ENCODE assay signal across 8 cellular contexts in the genomic region with DNA sequence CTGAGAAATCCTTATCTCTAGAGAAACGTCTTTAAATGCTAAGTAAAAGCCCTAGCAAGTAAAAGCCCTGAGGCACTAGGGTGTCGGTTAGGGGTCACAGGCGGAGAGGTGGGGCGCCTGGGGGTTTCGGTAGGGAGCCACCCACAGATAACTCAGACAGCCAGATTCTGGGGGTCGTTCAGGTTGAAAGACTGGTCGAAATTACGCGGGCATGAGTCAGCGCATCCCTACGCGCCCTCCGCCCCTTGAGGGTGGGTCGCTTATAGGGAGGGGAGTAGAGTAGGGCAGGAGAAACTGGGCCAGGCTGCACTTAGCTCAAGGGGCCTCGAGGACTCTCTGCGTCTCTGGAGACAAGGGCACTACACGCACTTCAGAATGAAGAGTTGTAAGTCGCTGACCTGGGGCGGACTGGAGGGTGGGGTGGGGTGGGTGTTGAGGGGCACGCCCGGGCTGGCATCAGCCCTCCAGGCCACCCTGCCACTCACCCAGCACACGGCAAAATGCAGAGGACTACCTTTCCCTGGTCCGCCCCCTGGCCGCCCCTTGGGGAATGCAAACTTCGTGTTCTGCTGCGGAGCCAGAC. TPM values are rescaled to one million over a fixed set of nuclear protein-coding genes. Genes with fewer than 3 reads are reported as not detected.
A peak's percentile ranks its signal among the peaks of the same experiment; 100 is the strongest.
DNase-seq lines count a peak whose midpoint lies in the region; ATAC-seq and TF ChIP-seq lines count a peak whose summit lies in the region.

No MANE protein-coding gene starts in this region.

- WGBS in adrenal gland, 4 donors = 2 to 10% (median 7%) methylated on average over 16 to 26 of the region's 26 CpGs

- peak; percentile 70 to 77 for DNase-seq in Caco-2
- peak in 6 of 7 donors; percentile 28 to 76 (median 50) for DNase-seq in adrenal gland
- no peak for DNase-seq in AG08395 (ENCODE audit: low spot score)

- no peaks in the 10 kb centered on the region for H3K27me3 Mint-ChIP-seq in Caco-2 (ENCODE audit: insufficient read depth, unreplicated experiment)

- no peak for TF ChIP-seq POLR2A in adrenal gland (IDR thresholded peaks at IDR 0.05)

- no peak overlapping the region; the same call in 1 of the 2 replicates for H2AFZ ChIP-seq in KMS-11 (ENCODE audit: low read depth)

- H3K4me3 ChIP-seq in Caco-2 (ENCODE audit: low read depth, low read length) (peak overlapping the region; percentile 90), KMS-11 (IDR thresholded peaks at IDR 0.05; ENCODE audit: insufficient read depth, low read depth, low read length) (no peak overlapping the region), adrenal gland (peak overlapping the region; percentile 62 to 89 (median 76)), iPS-11a (ENCODE audit: low read depth, low read length) (peak overlapping the region; percentile 93), skeletal muscle tissue (ENCODE audit: low read length in 3 of 3) (peak overlapping the region; percentile 94 to 95 (median 95))

- peaks cover 14% of the 10 kb centered on the region for H3K4me1 Mint-ChIP-seq in Caco-2 (ENCODE audit: low read depth, unreplicated experiment)

- no peaks in the 10 kb centered on the region for H3K79me2 ChIP-seq in KMS-11 (ENCODE audit: insufficient read depth, low read depth)

- intact Hi-C loops in Caco-2 (cut with micrococcal nuclease; ENCODE audit: unreplicated experiment) = loop anchor here (1.0 kb wide), 1 partner anchor 23 kb away; a partner anchor contains a TSS
- intact Hi-C loops in adrenal gland (cut with DNase I) = no loop called here

- H3K27me3 ChIP-seq in Caco-2 (replicated peaks; ENCODE audit: control insufficient read depth, insufficient read depth, low read length) (no peaks in the 10 kb centered on the region), KMS-11 (ENCODE audit: insufficient read depth, low read depth) (peaks cover 6% of the 10 kb centered on the region; the same call in 1 of the 2 replicates), adrenal gland (no peaks in the 10 kb centered on the region), skeletal muscle tissue (ENCODE audit: control insufficient read depth in 3 of 3, insufficient read depth in 3 of 3, low read length in 3 of 3) (peaks cover 14 to 25% (median 16%) of the 10 kb centered on the region in 3 donors)

- H3K36me3 ChIP-seq in Caco-2 (ENCODE audit: control insufficient read depth, insufficient read depth, low read length) (peaks cover 6% of the 10 kb centered on the region), KMS-11 (ENCODE audit: insufficient read depth) (no peaks in the 10 kb centered on the region), adrenal gland (replicated peaks in 1 of 2) (peaks cover 0 to 24% of the 10 kb centered on the region in 2 donors), skeletal muscle tissue (ENCODE audit: control insufficient read depth in 3 of 3, insufficient read depth in 3 of 3, low read length in 3 of 3) (peaks cover 14 to 20% (median 19%) of the 10 kb centered on the region in 3 donors)

- H3K4me1 ChIP-seq in Caco-2 = peaks cover 24% of the 10 kb centered on the region
- H3K4me1 ChIP-seq in KMS-11 (ENCODE audit: low read depth, poor library complexity, severe bottlenecking) = no peaks in the 10 kb centered on the region
- H3K4me1 ChIP-seq in adrenal gland (replicated peaks in 1 of 2) = peaks cover 14 to 20% of the 10 kb centered on the region in 2 donors
- peaks cover 28 to 35% (median 29%) of the 10 kb centered on the region in 3 donors for H3K4me1 ChIP-seq in skeletal muscle tissue (ENCODE audit: control insufficient read depth in 3 of 3, insufficient read depth in 3 of 3, low read length in 3 of 3)

- H3K27ac ChIP-seq in KMS-11 = no peak overlapping the region
- peak overlapping the region; percentile 2 to 94 (median 86) for H3K27ac ChIP-seq in adrenal gland
- peak overlapping the region; percentile 86 for H3K27ac ChIP-seq in skeletal muscle tissue (ENCODE audit: low read depth, low read length)

- ATAC-seq in HG03039 (IDR thresholded peaks at IDR 0.05; ENCODE audit: unreplicated experiment) = no peak
- ATAC-seq in HG03521 (IDR thresholded peaks at IDR 0.05; ENCODE audit: unreplicated experiment) = no peak

- TF ChIP-seq CTCF in Caco-2 (IDR thresholded peaks at IDR 0.05; ENCODE audit: insufficient read depth in 1 of 2, low read depth in 1 of 2, low read length in 1 of 2, severe bottlenecking in 1 of 2, unreplicated experiment in 1 of 2) = peak in 1 of 2 experiments; percentile 45
- TF ChIP-seq CTCF in KMS-11 (conservative IDR thresholded peaks at IDR 0.05; ENCODE audit: low read depth, low read length) = no peak
- peak in 4 of 6 experiments; percentile 13 to 34 (median 24) for TF ChIP-seq CTCF in adrenal gland (IDR thresholded peaks at IDR 0.05)

- H3K27ac Mint-ChIP-seq in Caco-2 (ENCODE audit: unreplicated experiment) = peak overlapping the region; percentile 96

- H3K9ac ChIP-seq in KMS-11 (no peak overlapping the region), skeletal muscle tissue (ENCODE audit: low read depth in 1 of 3, low read length in 3 of 3) (peak overlapping the region; percentile 85 to 96 (median 95))

- H3K36me3 Mint-ChIP-seq in Caco-2 (ENCODE audit: insufficient read depth, unreplicated experiment) = peaks cover 42% of the 10 kb centered on the region

- POLR2A ChIA-PET in Caco-2 (lab: Charles Lee) = interaction anchor here (0.5 to 1.5 kb wide), 5 partner anchors 15 to 818 kb away, joined by 3 to 13 read pairs (median 5); a partner anchor contains a TSS

- no peaks in the 10 kb centered on the region for H3K9me3 Mint-ChIP-seq in Caco-2 (ENCODE audit: unreplicated experiment)

- no TSS peak for BruUV-seq in Caco-2 (replicated peaks; lab: Mats Ljungman, UMichigan)

- H3K4me2 ChIP-seq in KMS-11 = peak overlapping the region; percentile 55; the same call in 1 of the 2 replicates

- H3K9me3 ChIP-seq in Caco-2 (no peaks in the 10 kb centered on the region), adrenal gland (replicated peaks in 1 of 3) (no peaks in the 10 kb centered on the region), skeletal muscle tissue (ENCODE audit: control insufficient read depth in 3 of 3, low read length in 3 of 3) (no peaks in the 10 kb centered on the region)

- CTCF ChIA-PET in Caco-2 (lab: Charles Lee) = interaction anchor here (0.6 to 1.6 kb wide), 6 partner anchors 9 to 42 kb away, joined by 3 to 10 read pairs (median 4); a partner anchor contains a TSS

- H4K20me1 ChIP-seq in KMS-11 (ENCODE audit: insufficient read depth) = no peaks in the 10 kb centered on the region

- peak overlapping the region; percentile 86 for H3K4me3 Mint-ChIP-seq in Caco-2 (ENCODE audit: unreplicated experiment)

RNA-seq across cellular contexts. Expression of a gene that starts 0.6 kb away (rescaled TPM):
- total RNA-seq in Caco-2 (2022) (80.8 and 92.5 TPM in 2 replicates), adrenal gland (10 to 100 TPM; 10.4 to 33.6 (median 27.0) TPM), skeletal muscle tissue (31.3 TPM)
- 10 to 100 TPM; 15.8 to 19.9 (median 16.5) TPM for polyA plus RNA-seq in adrenal gland

RNA-seq across cellular contexts. Expression of a gene that starts 1.6 kb away (rescaled TPM):
- total RNA-seq in Caco-2 (2022) (2.0 and 3.6 TPM in 2 replicates), adrenal gland (1 to 10 TPM in 6 of 8 donors, under 1 TPM in 1, not detected in 1; 0.66 to 4.8 (median 2.0) TPM), skeletal muscle tissue (not detected)
- 10 to 100 TPM in 2 of 3 donors, 1 to 10 TPM in 1; 1.6 to 26.0 (median 14.7) TPM for polyA plus RNA-seq in adrenal gland

RNA-seq across cellular contexts. Expression of a gene that starts 11.1 kb away (rescaled TPM):
- total RNA-seq in Caco-2 (2022) = 44.6 and 45.0 TPM in 2 replicates
- 10 to 100 TPM in 2 of 8 donors, 1 to 10 TPM in 6; 1.3 to 22.1 (median 7.5) TPM for total RNA-seq in adrenal gland
- 100 to 1,000 TPM in 1 of 3 donors, 10 to 100 TPM in 1, 1 to 10 TPM in 1; 4.6 to 103 (median 54.4) TPM for polyA plus RNA-seq in adrenal gland
- total RNA-seq in skeletal muscle tissue = 14.6 TPM

RNA-seq across cellular contexts. Expression of a gene that starts 22.5 kb away (rescaled TPM):
- total RNA-seq in Caco-2 (2022) (60.4 and 61.9 TPM in 2 replicates), adrenal gland (10 to 100 TPM; 51.9 to 91.9 (median 70.2) TPM), skeletal muscle tissue (8.4 TPM)
- 10 to 100 TPM; 63.5 to 75.8 (median 70.1) TPM for polyA plus RNA-seq in adrenal gland

RNA-seq across cellular contexts. Expression of a gene that starts 23.3 kb away (rescaled TPM):
- total RNA-seq in Caco-2 (2022) (8.9 and 9.1 TPM in 2 replicates), adrenal gland (1 to 10 TPM; 1.6 to 8.0 (median 5.8) TPM), skeletal muscle tissue (5.7 TPM)
- polyA plus RNA-seq in adrenal gland = 1 to 10 TPM; 4.9 to 6.1 (median 6.0) TPM
